ENCODE assay signal across 16 cellular contexts in genomic region chr1:162407539-162407938, GRCh38. TPM values are rescaled to one million over a fixed set of nuclear protein-coding genes. Genes with fewer than 3 reads are reported as not detected.
DNase-seq lines count a peak whose midpoint lies in the region; ATAC-seq and TF ChIP-seq lines count a peak whose summit lies in the region.
"Had no signal": no experiment of that assay in that cellular context is flagged by ENCODE, and none has a peak within 500 bp of the region (broad histone marks: within the 10 kb centered on the region; RNA-seq: fewer than 3 reads in every experiment).

No MANE protein-coding gene starts in this region.

- ATAC-seq in natural killer cell treated with Interleukin-12 subunit alpha and Interleukin-12 subunit beta and Interleukin-15 and Interleukin-18, amount 100 ng/mL, for 72 hours: no peak
- ATAC-seq in stimulated activated naive CD8-positive, alpha-beta T cell treated with anti-CD3 and anti-CD28 coated beads, Interleukin-15, amount 100 ng/mL, for 72 hours: no peak
- ATAC-seq: CD8-positive, alpha-beta T cell had no signal

- H3K36me3 Mint-ChIP-seq in natural killer cell treated with Interleukin-12 subunit alpha and Interleukin-12 subunit beta and Interleukin-15 and Interleukin-18, amount 100 ng/mL, for 72 hours: no peaks in the 10 kb centered on the region
- H3K36me3 Mint-ChIP-seq: CD8-positive, alpha-beta T cell had no signal

- no peaks in the 10 kb centered on the region for H4K20me1 ChIP-seq in Loucy (ENCODE audit: insufficient read depth, low read length, poor library complexity, severe bottlenecking)
- H4K20me1 ChIP-seq: BLaER1 treated with 17β-estradiol and CSF1 and Interleukin-3, amounts not matched to agents 10 nM and 100 nM had no signal

- H3F3A ChIP-seq in Loucy (ENCODE audit: low read depth): no peaks in the 10 kb centered on the region

- H3K27me3 Mint-ChIP-seq in natural killer cell treated with Interleukin-12 subunit alpha and Interleukin-12 subunit beta and Interleukin-15 and Interleukin-18, amount 100 ng/mL, for 72 hours: no peaks in the 10 kb centered on the region
- peaks cover 17% of the 10 kb centered on the region for H3K27me3 Mint-ChIP-seq in stimulated activated naive CD8-positive, alpha-beta T cell treated with anti-CD3 and anti-CD28 coated beads, Interleukin-15, amount 100 ng/mL, for 72 hours

- H3K4me3 ChIP-seq in ACC112 (ENCODE audit: low read depth, low read length) (no peak overlapping the region), Loucy (ENCODE audit: low read length, poor library complexity, severe bottlenecking) (no peak overlapping the region), adipocyte (ENCODE audit: low read length) (no peak overlapping the region)
- H3K4me3 ChIP-seq: BLaER1 treated with 17β-estradiol and CSF1 and Interleukin-3, amounts not matched to agents 10 nM and 100 nM had no signal

- H3K4me1 ChIP-seq in ACC112 (ENCODE audit: control insufficient read depth, insufficient read depth, low read length, unreplicated experiment) (peaks cover 31% of the 10 kb centered on the region), Loucy (ENCODE audit: insufficient read depth, low read length, poor library complexity, severe bottlenecking) (peaks cover 8% of the 10 kb centered on the region), adipocyte (ENCODE audit: control insufficient read depth, insufficient read depth, low read length) (peaks cover 34% of the 10 kb centered on the region)

- H3K9ac ChIP-seq in Loucy (ENCODE audit: low read depth, low read length, poor library complexity, severe bottlenecking) (no peak overlapping the region), adipocyte (ENCODE audit: low read length) (peak overlapping the region; percentile 58)
- H3K9ac ChIP-seq: BLaER1 treated with 17β-estradiol and CSF1 and Interleukin-3, amounts not matched to agents 10 nM and 100 nM had no signal

- peaks cover 67% of the 10 kb centered on the region in 2 donors for H3K4me1 Mint-ChIP-seq in natural killer cell treated with Interleukin-12 subunit alpha and Interleukin-12 subunit beta and Interleukin-15 and Interleukin-18, amount 100 ng/mL, for 72 hours (ENCODE audit: low read depth in 2 of 2)
- no peaks in the 10 kb centered on the region for H3K4me1 Mint-ChIP-seq in stimulated activated naive CD8-positive, alpha-beta T cell treated with anti-CD3 and anti-CD28 coated beads, Interleukin-15, amount 100 ng/mL, for 72 hours
- H3K4me1 Mint-ChIP-seq: B cell, H9 had no signal

- H3K4me2 ChIP-seq in Loucy (ENCODE audit: low read depth, low read length, poor library complexity, severe bottlenecking): no peak overlapping the region
- H3K4me2 ChIP-seq: BLaER1 treated with 17β-estradiol and CSF1 and Interleukin-3, amounts not matched to agents 10 nM and 100 nM had no signal

- peak overlapping the region; percentile 98 for H3K4me3 Mint-ChIP-seq in natural killer cell treated with Interleukin-12 subunit alpha and Interleukin-12 subunit beta and Interleukin-15 and Interleukin-18, amount 100 ng/mL, for 72 hours
- H3K4me3 Mint-ChIP-seq in stimulated activated naive CD8-positive, alpha-beta T cell treated with anti-CD3 and anti-CD28 coated beads, Interleukin-15, amount 100 ng/mL, for 72 hours: no peak overlapping the region
- H3K4me3 Mint-ChIP-seq: B cell; CD8-positive, alpha-beta T cell; H9 had no signal

- H3K27ac ChIP-seq in ACC112 (ENCODE audit: low read depth, low read length): no peak overlapping the region
- H3K27ac ChIP-seq: BLaER1 treated with 17β-estradiol and CSF1 and Interleukin-3, amounts not matched to agents 10 nM and 100 nM had no signal

- H3K27me3 ChIP-seq in ACC112 (ENCODE audit: insufficient read depth, low read length) (no peaks in the 10 kb centered on the region), Loucy (ENCODE audit: insufficient read depth, low read length, poor library complexity, severe bottlenecking) (no peaks in the 10 kb centered on the region), adipocyte (replicated peaks; ENCODE audit: control insufficient read depth, insufficient read depth, low read length) (no peaks in the 10 kb centered on the region)
- H3K27me3 ChIP-seq: BLaER1 treated with 17β-estradiol and CSF1 and Interleukin-3, amounts not matched to agents 10 nM and 100 nM had no signal

- no peak for TF ChIP-seq CTCF in Loucy (conservative IDR thresholded peaks at IDR 0.05; ENCODE audit: low read length)

- H3K36me3 ChIP-seq in ACC112 (ENCODE audit: insufficient read depth, low read length) (no peaks in the 10 kb centered on the region), Loucy (ENCODE audit: insufficient read depth, low read length) (no peaks in the 10 kb centered on the region), adipocyte (ENCODE audit: control insufficient read depth, insufficient read depth, low read length, severe bottlenecking) (no peaks in the 10 kb centered on the region)
- H3K36me3 ChIP-seq: BLaER1 treated with 17β-estradiol and CSF1 and Interleukin-3, amounts not matched to agents 10 nM and 100 nM had no signal

- DNase-seq in adipocyte (ENCODE audit: low read depth) (no peak), DMS153 (lab: John Stamatoyannopoulos, UW) (no peak), cerebellar nuclear complex (lab: John Stamatoyannopoulos, UW) (no peak)
- no peak for DNase-seq in natural killer cell treated with Interleukin-12 subunit alpha and Interleukin-12 subunit beta and Interleukin-15 and Interleukin-18, amount 100 ng/mL, for 72 hours (ENCODE audit: low spot score)
- no peak for DNase-seq in stimulated activated naive CD8-positive, alpha-beta T cell treated with anti-CD3 and anti-CD28 coated beads, Interleukin-15, amount 100 ng/mL, for 72 hours
- DNase-seq: 8988T; Calu3; CD8-positive, alpha-beta T cell; DMS 273 treated with DMSO at 0.1 percent for 48 hours; H9 had no signal

- H2AFZ ChIP-seq in ACC112 (ENCODE audit: low read length, unreplicated experiment) (peak overlapping the region; percentile 39), Loucy (ENCODE audit: low read length) (peak overlapping the region; percentile 5; the same call in 1 of the 2 replicates)

- peak overlapping the region; percentile 93 to 94 for H3K27ac Mint-ChIP-seq in natural killer cell treated with Interleukin-12 subunit alpha and Interleukin-12 subunit beta and Interleukin-15 and Interleukin-18, amount 100 ng/mL, for 72 hours
- H3K27ac Mint-ChIP-seq in stimulated activated naive CD8-positive, alpha-beta T cell treated with anti-CD3 and anti-CD28 coated beads, Interleukin-15, amount 100 ng/mL, for 72 hours: no peak overlapping the region
- H3K27ac Mint-ChIP-seq: B cell; CD8-positive, alpha-beta T cell; H9 had no signal

- H3K79me2 ChIP-seq in ACC112 (ENCODE audit: control insufficient read depth, insufficient read depth, low read length, unreplicated experiment) (no peaks in the 10 kb centered on the region), Loucy (ENCODE audit: insufficient read depth, low read length) (no peaks in the 10 kb centered on the region)

- H3K9me3 Mint-ChIP-seq in natural killer cell treated with Interleukin-12 subunit alpha and Interleukin-12 subunit beta and Interleukin-15 and Interleukin-18, amount 100 ng/mL, for 72 hours: no peaks in the 10 kb centered on the region
- H3K9me3 Mint-ChIP-seq in stimulated activated naive CD8-positive, alpha-beta T cell treated with anti-CD3 and anti-CD28 coated beads, Interleukin-15, amount 100 ng/mL, for 72 hours: no peaks in the 10 kb centered on the region
- H3K9me3 Mint-ChIP-seq: CD8-positive, alpha-beta T cell; H9 had no signal

- H3K9me3 ChIP-seq in Loucy (ENCODE audit: insufficient read depth, low read depth, low read length) (no peaks in the 10 kb centered on the region), adipocyte (ENCODE audit: control insufficient read depth, low read length) (no peaks in the 10 kb centered on the region)
- H3K9me3 ChIP-seq: BLaER1 treated with 17β-estradiol and CSF1 and Interleukin-3, amounts not matched to agents 10 nM and 100 nM had no signal

- no peaks in the 10 kb centered on the region for H3K9me2 ChIP-seq in Loucy (replicated peaks; ENCODE audit: low read depth, low read length)

RNA-seq across cellular contexts. Expression of gene SH2D1B, which starts 4.4 kb away (rescaled TPM):
- total RNA-seq in natural killer cell treated with Interleukin-12 subunit alpha and Interleukin-12 subunit beta and Interleukin-15 and Interleukin-18, amount 100 ng/mL, for 72 hours: 10 to 100 TPM; 12.7 to 19.5 TPM
- total RNA-seq: Calu3; CD8-positive, alpha-beta T cell; H1; H9 had no signal

RNA-seq across cellular contexts. Expression of gene C1orf226, which starts 26.0 kb away (rescaled TPM):
- total RNA-seq in natural killer cell treated with Interleukin-12 subunit alpha and Interleukin-12 subunit beta and Interleukin-15 and Interleukin-18, amount 100 ng/mL, for 72 hours: not detected
- total RNA-seq: CD8-positive, alpha-beta T cell had no signal

RNA-seq across cellular contexts. Expression of gene SPATA46, which starts 30.9 kb away (rescaled TPM):
- not detected for total RNA-seq in natural killer cell treated with Interleukin-12 subunit alpha and Interleukin-12 subunit beta and Interleukin-15 and Interleukin-18, amount 100 ng/mL, for 72 hours
- total RNA-seq: A673; B cell; Calu3; CD8-positive, alpha-beta T cell; H1; H9 had no signal

Comparison
In these comparisons a context has a peak if more than half of its experiments do, and no peak if none do; other contexts are left out.
1. H3K27ac Mint-ChIP-seq: peak in natural killer cell treated with Interleukin-12 subunit alpha and Interleukin-12 subunit beta and Interleukin-15 and Interleukin-18, amount 100 ng/mL, for 72 hours (2 of 2); none in stimulated activated naive CD8-positive, alpha-beta T cell treated with anti-CD3 and anti-CD28 coated beads, Interleukin-15, amount 100 ng/mL, for 72 hours (0 of 2).